In the genomic region with DNA sequence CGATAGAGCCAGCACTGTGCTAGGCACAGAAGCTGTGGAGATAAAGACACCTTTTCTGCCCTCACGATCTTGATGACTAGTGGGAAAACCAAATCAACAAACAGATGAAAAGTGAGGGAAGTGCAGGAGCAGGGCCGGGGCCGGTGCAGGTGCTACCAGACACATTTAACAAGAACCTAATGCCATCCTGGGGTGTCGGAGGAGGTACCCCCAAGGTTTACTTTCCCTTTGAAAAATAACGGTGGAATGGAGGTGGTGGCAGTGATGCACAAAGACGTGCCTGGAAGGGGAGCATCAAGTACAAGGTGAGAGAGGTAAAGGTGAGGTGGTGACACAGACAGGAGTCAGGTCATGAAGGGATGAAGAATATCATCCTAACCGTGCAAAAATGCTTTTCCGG, we compare ENCODE assay signal across 1 cellular context.
TF ChIP-seq lines count a peak whose summit lies in the region.

No MANE protein-coding gene starts in this region.

TF ChIP-seq in HepG2, 621 proteins besides CTCF, POLR2A, EP300 and RAD21:
- no peak for TF ChIP-seq ZFP82 (CRISPR knock-in tag; IDR thresholded peaks at IDR 0.05; ENCODE audit: borderline replicate concordance)
- no peak for TF ChIP-seq NFKBIZ (CRISPR knock-in tag; IDR thresholded peaks at IDR 0.05)
- no peak for TF ChIP-seq SUZ12 (IDR thresholded peaks at IDR 0.05; ENCODE audit: low read depth, low read length)
- TF ChIP-seq HOXA9 (CRISPR knock-in tag; IDR thresholded peaks at IDR 0.05; ENCODE audit: borderline replicate concordance), result no peak
- TF ChIP-seq ARNT2 (CRISPR knock-in tag; IDR thresholded peaks at IDR 0.05; ENCODE audit: low read depth), result no peak
- TF ChIP-seq, protein P1, sequence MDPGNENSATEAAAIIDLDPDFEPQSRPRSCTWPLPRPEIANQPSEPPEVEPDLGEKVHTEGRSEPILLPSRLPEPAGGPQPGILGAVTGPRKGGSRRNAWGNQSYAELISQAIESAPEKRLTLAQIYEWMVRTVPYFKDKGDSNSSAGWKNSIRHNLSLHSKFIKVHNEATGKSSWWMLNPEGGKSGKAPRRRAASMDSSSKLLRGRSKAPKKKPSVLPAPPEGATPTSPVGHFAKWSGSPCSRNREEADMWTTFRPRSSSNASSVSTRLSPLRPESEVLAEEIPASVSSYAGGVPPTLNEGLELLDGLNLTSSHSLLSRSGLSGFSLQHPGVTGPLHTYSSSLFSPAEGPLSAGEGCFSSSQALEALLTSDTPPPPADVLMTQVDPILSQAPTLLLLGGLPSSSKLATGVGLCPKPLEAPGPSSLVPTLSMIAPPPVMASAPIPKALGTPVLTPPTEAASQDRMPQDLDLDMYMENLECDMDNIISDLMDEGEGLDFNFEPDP (CRISPR knock-in tag; conservative IDR thresholded peaks at IDR 0.05), result no peak
- no peak for TF ChIP-seq GPN1 (CRISPR knock-in tag; IDR thresholded peaks at IDR 0.05; ENCODE audit: borderline replicate concordance)
- TF ChIP-seq SOX5 (CRISPR knock-in tag; IDR thresholded peaks at IDR 0.05; ENCODE audit: borderline replicate concordance), result no peak
- TF ChIP-seq TAF15 (IDR thresholded peaks at IDR 0.05; ENCODE audit: low read depth, low read length, poor library complexity, severe bottlenecking), result no peak
- TF ChIP-seq ZNF282 (IDR thresholded peaks at IDR 0.05; ENCODE audit: partially characterized antibody), result no peak
- TF ChIP-seq JDP2 (CRISPR knock-in tag; IDR thresholded peaks at IDR 0.05; ENCODE audit: borderline replicate concordance), result no peak
- TF ChIP-seq ZNF879 (CRISPR knock-in tag; IDR thresholded peaks at IDR 0.05), result no peak
